ENCODE assay signal across 27 cellular contexts in genomic region chr1:29128739-29129138, GRCh38. TPM values are rescaled to one million over a fixed set of nuclear protein-coding genes. Genes with fewer than 3 reads are reported as not detected.
"Had no signal": no experiment of that assay in that cellular context is flagged by ENCODE, and none has a peak within 500 bp of the region (broad histone marks: within the 10 kb centered on the region; RNA-seq: fewer than 3 reads in every experiment).

No MANE protein-coding gene starts in this region.

- H3K27me3 ChIP-seq: pancreas, suprapubic skin, tibial artery, uterus had no signal

- FAIRE-seq: islet of Langerhans, kidney, pancreas had no signal

- DNase-seq: heart left ventricle; hypothalamus; immature natural killer cell; kidney; left ventricle myocardium superior; mammary epithelial cell; mesenchymal stem cell; naive thymus-derived CD4-positive, alpha-beta T cell; nucleus accumbens; pancreas; retina; right cardiac atrium; spleen; stimulated activated CD4-positive, alpha-beta T cell treated with anti-CD3 and anti-CD28 coated beads, Interleukin-4, amount 100 ng/mL, for 24 hours; stimulated activated naive CD4-positive, alpha-beta T cell; tibial artery; uterus had no signal

- H3K4me1 ChIP-seq: pancreas, uterus had no signal

- H3K36me3 ChIP-seq: heart left ventricle, lower lobe of right lung, pancreas, prostate gland, spleen, suprapubic skin, thoracic aorta, tibial artery, uterus had no signal

- H3K27ac ChIP-seq: heart left ventricle, lower lobe of right lung, pancreas, prostate gland, skin epidermis, spleen, suprapubic skin, thoracic aorta, tibial artery had no signal

- H3K9me3 ChIP-seq: heart left ventricle, lower lobe of right lung, pancreas, prostate gland, spleen, suprapubic skin, thoracic aorta, tibial artery, uterus had no signal

- ATAC-seq: heart left ventricle; left ventricle myocardium superior; lower lobe of right lung; naive thymus-derived CD4-positive, alpha-beta T cell; natural killer cell treated with Interleukin-12 subunit alpha and Interleukin-12 subunit beta and Interleukin-15 and Interleukin-18, amount 100 ng/mL, for 72 hours; pancreas; right cardiac atrium; sciatic nerve; stimulated activated effector memory CD8-positive, alpha-beta T cell treated with anti-CD3 and anti-CD28 coated beads, Interleukin-12 subunit alpha, Interleukin-12 subunit beta, amount 100 ng/mL, for 72 hours had no signal

- H3K4me3 ChIP-seq: heart left ventricle, lower lobe of right lung, pancreas, prostate gland, skin epidermis, spleen, suprapubic skin, thoracic aorta, tibial artery, uterus had no signal

RNA-seq across cellular contexts. Expression of gene TMEM200B, which starts 5.0 kb away (rescaled TPM):
- total RNA-seq: mononuclear cell; naive thymus-derived CD4-positive, alpha-beta T cell; natural killer cell treated with Interleukin-12 subunit alpha and Interleukin-12 subunit beta and Interleukin-15 and Interleukin-18, amount 100 ng/mL, for 72 hours had no signal
- polyA plus RNA-seq: immature natural killer cell; naive thymus-derived CD4-positive, alpha-beta T cell had no signal
